ENCODE assay signal across 11 cellular contexts in the genomic region with DNA sequence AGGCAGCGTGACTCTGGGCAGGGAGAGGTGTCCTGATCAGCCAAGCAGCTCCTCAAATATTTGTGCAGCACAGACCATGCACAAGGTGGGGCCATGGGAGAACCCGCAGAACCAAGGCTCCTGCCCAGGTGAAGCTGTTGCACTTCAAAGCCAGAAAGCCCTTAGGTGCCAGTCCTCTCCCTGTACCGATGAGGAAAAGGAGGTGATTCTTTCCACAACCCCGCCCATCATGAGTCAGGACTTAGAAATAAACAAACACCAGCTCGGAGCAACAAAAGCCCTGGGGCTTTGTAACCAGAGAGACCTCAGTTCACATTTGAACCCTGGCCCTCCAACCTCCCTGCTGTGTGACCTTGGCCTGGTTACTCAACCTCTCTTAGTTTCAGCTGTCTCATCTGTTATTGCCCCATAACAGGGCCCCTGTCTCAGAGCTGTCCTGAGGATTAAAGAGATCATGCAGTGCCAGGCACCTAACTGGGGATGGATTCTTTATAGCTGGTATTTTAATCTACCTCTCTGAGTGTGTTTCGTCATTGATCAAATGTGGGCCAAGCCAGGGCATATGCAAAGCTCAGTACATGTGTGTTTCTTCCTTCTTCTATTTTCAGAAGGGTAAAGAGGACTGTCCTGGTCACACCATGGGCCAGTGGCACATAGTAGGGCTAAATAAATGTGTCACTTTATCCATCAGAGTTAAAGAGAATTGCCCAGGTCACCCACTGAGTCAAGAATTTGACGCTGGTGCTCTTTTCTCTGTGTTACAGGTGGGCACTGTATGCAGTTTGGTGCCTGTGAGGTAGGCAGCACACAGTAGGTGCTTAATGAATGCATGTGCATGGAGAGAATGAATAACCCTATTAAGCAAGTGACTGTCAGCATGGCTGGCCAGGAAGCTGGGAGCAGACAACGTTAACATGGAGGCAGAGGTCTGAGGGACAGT. TPM values are rescaled to one million over a fixed set of nuclear protein-coding genes. Genes with fewer than 3 reads are reported as not detected.
A peak's percentile ranks its signal among the peaks of the same experiment; 100 is the strongest.
DNase-seq lines count a peak whose midpoint lies in the region; ATAC-seq and TF ChIP-seq lines count a peak whose summit lies in the region.
"Had no signal": no experiment of that assay in that cellular context is flagged by ENCODE, and none has a peak within 500 bp of the region (broad histone marks: within the 10 kb centered on the region; RNA-seq: fewer than 3 reads in every experiment).

No MANE protein-coding gene starts in this region.

- peaks cover 40 to 41% of the 10 kb centered on the region in 2 experiments for H3K4me1 ChIP-seq in HCT116 (ENCODE audit: control insufficient read depth in 1 of 2, insufficient read depth in 2 of 2, low read length in 2 of 2)

- H3K4me3 ChIP-seq in HCT116 (replicated peaks in 1 of 2; ENCODE audit: low read depth in 1 of 2, low read length in 2 of 2), result peak overlapping the region in 1 of 2 experiments; percentile 32; a peak in 2 of 4 replicates

- peak overlapping the region in 1 of 7 donors; percentile 45 for H3K27ac Mint-ChIP-seq in CD14-positive monocyte
- H3K27ac Mint-ChIP-seq: CD4-positive, alpha-beta memory T cell had no signal

- no peaks in the 10 kb centered on the region for H3K9me2 ChIP-seq in HCT116 (ENCODE audit: insufficient read depth)

- DNase-seq in A172 (ENCODE audit: low spot score), result peak; percentile 54
- peak; percentile 82 for DNase-seq in HCT116 (ENCODE audit: low read depth, low spot score)
- DNase-seq in T1000 (lab: John Stamatoyannopoulos, UW), result peak; percentile 36
- DNase-seq in islet precursor cell, result peak; percentile 70
- no peak for DNase-seq in globus pallidus (ENCODE audit: low spot score)
- DNase-seq in AML-193 (lab: John Stamatoyannopoulos, UW), result no peak
- no peak for DNase-seq in CD14-positive monocyte (ENCODE audit: low spot score)
- no peak for DNase-seq in NCI-H2227 treated with DMSO at 0.1 percent for 48 hours (lab: John Stamatoyannopoulos, UW)
- DNase-seq: CD4-positive, alpha-beta memory T cell; left cardiac atrium; T-helper 2 cell had no signal

- no TSS peak for BruUV-seq in HCT116 (replicated peaks; lab: Mats Ljungman, UMichigan)

- no peaks in the 10 kb centered on the region for H4K20me1 ChIP-seq in HCT116 (ENCODE audit: insufficient read depth)

- H3K27me3 ChIP-seq in HCT116 (ENCODE audit: insufficient read depth, low read length), result no peaks in the 10 kb centered on the region

- peaks cover 0 to 6% (median 0%) of the 10 kb centered on the region in 3 donors for H3K27me3 Mint-ChIP-seq in CD14-positive monocyte (ENCODE audit: low read depth in 3 of 3)

- H3K36me3 ChIP-seq in HCT116 (ENCODE audit: control insufficient read depth in 1 of 2, insufficient read depth in 2 of 2, low read length in 2 of 2), result no peaks in the 10 kb centered on the region

- RAD21 ChIA-PET in HCT116 (lab: Charles Lee; ENCODE audit: low non-redundant PET in 1 of 2, low total read pairs in 2 of 2, uncharacterized antibody in 2 of 2, unreplicated experiment in 2 of 2), result interaction anchor here in 1 of 2 experiments (0.6 kb wide), 1 partner anchor 772 kb away, joined by 7 read pairs; no protein-coding TSS in a partner anchor

- no peaks in the 10 kb centered on the region for H3K79me2 ChIP-seq in HCT116 (ENCODE audit: insufficient read depth, low read length)

- peak overlapping the region; percentile 48 for H3K9ac ChIP-seq in HCT116 (ENCODE audit: low read length)

- CTCF ChIA-PET in HCT116 (lab: Charles Lee), result no interaction called here

- TF ChIP-seq RAD21 in HCT116 (IDR thresholded peaks at IDR 0.05; ENCODE audit: low read depth), result no peak

- TF ChIP-seq POLR2A in HCT116 (IDR thresholded peaks at IDR 0.05; ENCODE audit: borderline replicate concordance, extremely low read depth, insufficient read depth, insufficient read length), result no peak

- H3K9me3 ChIP-seq in HCT116 (ENCODE audit: control insufficient read depth in 1 of 2, insufficient read depth in 1 of 2, low read depth in 1 of 2, low read length in 2 of 2), result no peaks in the 10 kb centered on the region

- H3K4me3 Mint-ChIP-seq in CD14-positive monocyte, result no peak overlapping the region
- H3K4me3 Mint-ChIP-seq: CD4-positive, alpha-beta memory T cell had no signal

- intact Hi-C loops in HCT116 (cut with micrococcal nuclease) (no loop called here), CD14-positive monocyte (cut with micrococcal nuclease) (no loop called here)

- H3K27ac ChIP-seq in HCT116 (ENCODE audit: low read depth, low read length), result peak overlapping the region; percentile 76

- POLR2A ChIA-PET in HCT116 (lab: Charles Lee), result interaction anchor here (0.7 to 1.8 kb wide), 3 partner anchors 15 to 36 kb away, joined by 3 to 4 read pairs (median 3); a partner anchor contains a TSS

- peak; percentile 81 for ATAC-seq in HCT116

- H3K36me3 Mint-ChIP-seq in CD14-positive monocyte, result no peaks in the 10 kb centered on the region
- H3K36me3 Mint-ChIP-seq: CD4-positive, alpha-beta memory T cell had no signal

- peak overlapping the region; percentile 75 for H3K4me2 ChIP-seq in HCT116 (ENCODE audit: low read length)

- TF ChIP-seq CTCF in HCT116 (IDR thresholded peaks at IDR 0.05 in 2 of 3, conservative IDR thresholded peaks at IDR 0.05 in 1 of 3; ENCODE audit: borderline replicate concordance in 1 of 3, insufficient read depth in 1 of 3, low read depth in 2 of 3, low read length in 2 of 3) (no peak), CD14-positive monocyte (IDR thresholded peaks at IDR 0.05) (no peak)

- peak overlapping the region; percentile 37 for H2AFZ ChIP-seq in HCT116 (ENCODE audit: low read depth, low read length, poor library complexity, severe bottlenecking)

- peaks cover 0 to 2% (median 0%) of the 10 kb centered on the region in 7 donors for H3K9me3 Mint-ChIP-seq in CD14-positive monocyte
- H3K9me3 Mint-ChIP-seq: CD4-positive, alpha-beta memory T cell had no signal

- H3K4me1 Mint-ChIP-seq in CD14-positive monocyte, result no peaks in the 10 kb centered on the region
- H3K4me1 Mint-ChIP-seq: CD4-positive, alpha-beta memory T cell had no signal

TF ChIP-seq in HCT116, 20 proteins besides CTCF, POLR2A, EP300 and RAD21 (continues in another document):
- TF ChIP-seq ELF1 (IDR thresholded peaks at IDR 0.05; ENCODE audit: borderline replicate concordance, low read depth), result no peak
- TF ChIP-seq CBX3 (IDR thresholded peaks at IDR 0.05; ENCODE audit: low read depth), result peak; percentile 52; the same call in 1 of the 2 replicates
- TF ChIP-seq SRF (IDR thresholded peaks at IDR 0.05; ENCODE audit: low read depth), result no peak
- TF ChIP-seq, protein P1, sequence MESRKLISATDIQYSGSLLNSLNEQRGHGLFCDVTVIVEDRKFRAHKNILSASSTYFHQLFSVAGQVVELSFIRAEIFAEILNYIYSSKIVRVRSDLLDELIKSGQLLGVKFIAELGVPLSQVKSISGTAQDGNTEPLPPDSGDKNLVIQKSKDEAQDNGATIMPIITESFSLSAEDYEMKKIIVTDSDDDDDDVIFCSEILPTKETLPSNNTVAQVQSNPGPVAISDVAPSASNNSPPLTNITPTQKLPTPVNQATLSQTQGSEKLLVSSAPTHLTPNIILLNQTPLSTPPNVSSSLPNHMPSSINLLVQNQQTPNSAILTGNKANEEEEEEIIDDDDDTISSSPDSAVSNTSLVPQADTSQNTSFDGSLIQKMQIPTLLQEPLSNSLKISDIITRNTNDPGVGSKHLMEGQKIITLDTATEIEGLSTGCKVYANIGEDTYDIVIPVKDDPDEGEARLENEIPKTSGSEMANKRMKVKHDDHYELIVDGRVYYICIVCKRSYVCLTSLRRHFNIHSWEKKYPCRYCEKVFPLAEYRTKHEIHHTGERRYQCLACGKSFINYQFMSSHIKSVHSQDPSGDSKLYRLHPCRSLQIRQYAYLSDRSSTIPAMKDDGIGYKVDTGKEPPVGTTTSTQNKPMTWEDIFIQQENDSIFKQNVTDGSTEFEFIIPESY (IDR thresholded peaks at IDR 0.05; ENCODE audit: extremely low read depth, insufficient replicate concordance, low read length), result no peak
- TF ChIP-seq TCF7L2 (IDR thresholded peaks at IDR 0.05; ENCODE audit: borderline replicate concordance, extremely low read depth, insufficient read depth, insufficient read length), result peak; percentile 34
- TF ChIP-seq JUND (IDR thresholded peaks at IDR 0.05), result peak; percentile 70
- no peak for TF ChIP-seq ZNF274 (IDR thresholded peaks at IDR 0.05; ENCODE audit: low read depth, low read length)
- no peak for TF ChIP-seq ZFX (IDR thresholded peaks at IDR 0.05)
- no peak for TF ChIP-seq SIN3A (IDR thresholded peaks at IDR 0.05; ENCODE audit: low read depth)
- TF ChIP-seq, protein P2, sequence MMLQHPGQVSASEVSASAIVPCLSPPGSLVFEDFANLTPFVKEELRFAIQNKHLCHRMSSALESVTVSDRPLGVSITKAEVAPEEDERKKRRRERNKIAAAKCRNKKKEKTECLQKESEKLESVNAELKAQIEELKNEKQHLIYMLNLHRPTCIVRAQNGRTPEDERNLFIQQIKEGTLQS (IDR thresholded peaks at IDR 0.05), result no peak

RNA-seq across cellular contexts. Expression of a gene that starts 1.4 kb away (rescaled TPM):
- not detected in 2 replicates for total RNA-seq in A172 (2014; rRNA removed; shearing (Covaris generic))
- total RNA-seq in HCT116 (2021; ENCODE audit: unreplicated experiment), result 0.30 TPM
- polyA plus RNA-seq in HCT116 (2012), result 0.48 and 0.64 TPM in 2 replicates
- not detected for polyA plus RNA-seq in CD14-positive monocyte
- total RNA-seq: CD4-positive, alpha-beta memory T cell; left cardiac atrium had no signal
- polyA plus RNA-seq: CD4-positive, alpha-beta memory T cell had no signal

RNA-seq across cellular contexts. Expression of a gene that starts 36.4 kb away (rescaled TPM):
- 233 and 290 TPM in 2 replicates for total RNA-seq in A172 (2014; rRNA removed; shearing (Covaris generic))
- total RNA-seq in HCT116 (2021; ENCODE audit: unreplicated experiment), result 121 TPM
- 128 TPM in 2 replicates for polyA plus RNA-seq in HCT116 (2012)
- 100 to 1,000 TPM; 831 to 925 TPM for polyA plus RNA-seq in CD14-positive monocyte

RNA-seq across cellular contexts. Expression of a gene that starts 36.8 kb away (rescaled TPM):
- 2.6 and 3.7 TPM in 2 replicates for total RNA-seq in A172 (2014; rRNA removed; shearing (Covaris generic))
- total RNA-seq in HCT116 (2021; ENCODE audit: unreplicated experiment), result 5.4 TPM
- polyA plus RNA-seq in HCT116 (2012), result 1.9 and 2.5 TPM in 2 replicates
- polyA plus RNA-seq in CD14-positive monocyte, result 1 to 10 TPM; 3.0 to 3.8 TPM

Comparison
In these comparisons a context has a peak if more than half of its experiments do, and no peak if none do; other contexts are left out.
1. DNase-seq: peak in A172 (single experiment), HCT116 (single experiment), T1000 (single experiment) and islet precursor cell (single experiment); none in globus pallidus (single experiment), AML-193 (0 of 2), CD14-positive monocyte (single experiment) and NCI-H2227 treated with DMSO at 0.1 percent for 48 hours (single experiment).